ENCODE assay signal across 16 cellular contexts in the genomic region with DNA sequence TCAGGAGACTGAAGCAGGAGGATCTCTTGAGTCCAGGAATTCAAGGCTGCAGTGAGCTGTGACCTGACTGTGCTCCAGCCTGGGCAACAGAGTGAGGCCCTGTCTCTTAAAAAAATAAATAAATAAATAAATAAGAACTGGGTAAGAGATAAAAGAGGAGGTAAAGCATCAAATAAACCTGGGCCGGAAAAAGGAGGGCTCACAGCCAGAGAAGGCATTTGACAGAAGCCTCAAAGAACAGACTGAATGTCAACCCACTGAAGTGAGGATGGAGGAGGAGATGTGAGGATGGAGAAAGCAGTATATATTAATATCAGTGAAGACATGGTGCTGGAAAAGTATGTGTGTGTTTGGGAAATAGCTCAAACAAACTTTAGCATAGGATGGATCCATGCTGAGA. TPM values are rescaled to one million over a fixed set of nuclear protein-coding genes. Genes with fewer than 3 reads are reported as not detected.
DNase-seq lines count a peak whose midpoint lies in the region; ATAC-seq and TF ChIP-seq lines count a peak whose summit lies in the region.
"Had no signal": no experiment of that assay in that cellular context is flagged by ENCODE, and none has a peak within 500 bp of the region (broad histone marks: within the 10 kb centered on the region; RNA-seq: fewer than 3 reads in every experiment).

No MANE protein-coding gene starts in this region.

- H3K4me1 ChIP-seq in ovary (ENCODE audit: insufficient read depth) = peaks cover 6% of the 10 kb centered on the region

- no peaks in the 10 kb centered on the region for H3K27me3 ChIP-seq in ovary

- no peak for DNase-seq in activated CD4-positive, alpha-beta T cell treated with anti-CD3 and anti-CD28 coated beads for 36 hours
- DNase-seq in activated CD4-positive, alpha-beta T cell treated with anti-CD3 and anti-CD28 coated beads, Interleukin-2, amount 10 ng/mL, durations not matched to agents 7 days and 5 days = no peak
- DNase-seq in stimulated activated naive CD4-positive, alpha-beta T cell (lab: John Stamatoyannopoulos, UW) = peak in 5 of 6 experiments; percentile 19 to 69 (median 43)
- no peak for DNase-seq in stimulated activated naive CD4-positive, alpha-beta T cell treated with Interleukin-2 at 50 U/mL for 16 hours (lab: John Stamatoyannopoulos, UW)
- no peak for DNase-seq in activated naive CD8-positive, alpha-beta T cell treated with anti-CD3 and anti-CD28 coated beads for 36 hours
- DNase-seq in erythroblast (lab: John Stamatoyannopoulos, UW) = no peak
- DNase-seq in ovary = no peak
- DNase-seq: COR-L47, DMS153, DMS79 treated with DMSO at 0.1 percent for 48 hours, EL, GOT3, H9, IMR-90 had no signal

- POLR2A ChIA-PET in activated CD4-positive, alpha-beta T cell treated with anti-CD3 and anti-CD28 coated beads for 36 hours (lab: Charles Lee) = no interaction called here
- POLR2A ChIA-PET in activated CD4-positive, alpha-beta T cell treated with anti-CD3 and anti-CD28 coated beads, Interleukin-2, amount 10 ng/mL, durations not matched to agents 7 days and 5 days (lab: Charles Lee) = no interaction called here

- no peak for TF ChIP-seq POLR2A in erythroblast (IDR thresholded peaks at IDR 0.05; ENCODE audit: low read length)
- no peak for TF ChIP-seq POLR2A in ovary (IDR thresholded peaks at IDR 0.05)

- no peaks in the 10 kb centered on the region for H3K36me3 Mint-ChIP-seq in activated CD4-positive, alpha-beta T cell treated with anti-CD3 and anti-CD28 coated beads for 36 hours (ENCODE audit: low read depth)
- no peaks in the 10 kb centered on the region for H3K36me3 Mint-ChIP-seq in activated CD4-positive, alpha-beta T cell treated with anti-CD3 and anti-CD28 coated beads, Interleukin-2, amount 10 ng/mL, durations not matched to agents 7 days and 5 days (ENCODE audit: low read depth)
- peaks cover 6% of the 10 kb centered on the region for H3K36me3 Mint-ChIP-seq in activated naive CD8-positive, alpha-beta T cell treated with anti-CD3 and anti-CD28 coated beads for 36 hours

- peaks cover 77% of the 10 kb centered on the region for H3K4me1 Mint-ChIP-seq in activated CD4-positive, alpha-beta T cell treated with anti-CD3 and anti-CD28 coated beads for 36 hours
- H3K4me1 Mint-ChIP-seq in activated CD4-positive, alpha-beta T cell treated with anti-CD3 and anti-CD28 coated beads, Interleukin-2, amount 10 ng/mL, durations not matched to agents 7 days and 5 days = peaks cover 67% of the 10 kb centered on the region
- peaks cover 68% of the 10 kb centered on the region for H3K4me1 Mint-ChIP-seq in activated naive CD8-positive, alpha-beta T cell treated with anti-CD3 and anti-CD28 coated beads for 36 hours

- no peak for TF ChIP-seq CTCF in ovary (IDR thresholded peaks at IDR 0.05)

- intact Hi-C loops in activated CD4-positive, alpha-beta T cell treated with anti-CD3 and anti-CD28 coated beads for 36 hours (cut with DNase I, micrococcal nuclease) = loop anchor here in 1 of 2 experiments (10.0 kb wide), 1 partner anchor 1175 kb away; the partner anchor contains the start of gene MMD
- intact Hi-C loops in ovary (cut with DNase I) = no loop called here

- no peaks in the 10 kb centered on the region for H3K9me3 Mint-ChIP-seq in activated CD4-positive, alpha-beta T cell treated with anti-CD3 and anti-CD28 coated beads for 36 hours (ENCODE audit: low read depth)
- no peaks in the 10 kb centered on the region for H3K9me3 Mint-ChIP-seq in activated CD4-positive, alpha-beta T cell treated with anti-CD3 and anti-CD28 coated beads, Interleukin-2, amount 10 ng/mL, durations not matched to agents 7 days and 5 days
- H3K9me3 Mint-ChIP-seq in activated naive CD8-positive, alpha-beta T cell treated with anti-CD3 and anti-CD28 coated beads for 36 hours = peaks cover 6% of the 10 kb centered on the region

- H3K4me3 Mint-ChIP-seq in activated CD4-positive, alpha-beta T cell treated with anti-CD3 and anti-CD28 coated beads for 36 hours = no peak overlapping the region
- no peak overlapping the region for H3K4me3 Mint-ChIP-seq in activated CD4-positive, alpha-beta T cell treated with anti-CD3 and anti-CD28 coated beads, Interleukin-2, amount 10 ng/mL, durations not matched to agents 7 days and 5 days
- H3K4me3 Mint-ChIP-seq in activated naive CD8-positive, alpha-beta T cell treated with anti-CD3 and anti-CD28 coated beads for 36 hours = no peak overlapping the region
- H3K4me3 Mint-ChIP-seq: H9 had no signal

- H3K9me3 ChIP-seq in ovary = no peaks in the 10 kb centered on the region

- TF ChIP-seq EP300 in ovary (IDR thresholded peaks at IDR 0.05) = no peak

- H3K4me3 ChIP-seq in ovary = no peak overlapping the region

- H3K36me3 ChIP-seq in ovary = no peaks in the 10 kb centered on the region

- no peak overlapping the region for H3K27ac ChIP-seq in ovary
- H3K27ac ChIP-seq: 22Rv1 had no signal

- ATAC-seq in activated CD4-positive, alpha-beta T cell treated with anti-CD3 and anti-CD28 coated beads for 36 hours = no peak

- CTCF ChIA-PET in activated CD4-positive, alpha-beta T cell treated with anti-CD3 and anti-CD28 coated beads for 36 hours (lab: Charles Lee) = interaction anchor here (0.6 to 2.2 kb wide), 4 partner anchors 8 to 116 kb away, joined by 3 to 14 read pairs (median 4); no protein-coding TSS in a partner anchor
- CTCF ChIA-PET in activated CD4-positive, alpha-beta T cell treated with anti-CD3 and anti-CD28 coated beads, Interleukin-2, amount 10 ng/mL, durations not matched to agents 7 days and 5 days (lab: Charles Lee) = interaction anchor here (0.7 to 2.5 kb wide), 5 partner anchors 8 to 181 kb away, joined by 3 to 9 read pairs (median 4); no protein-coding TSS in a partner anchor

- H3K27ac Mint-ChIP-seq in activated CD4-positive, alpha-beta T cell treated with anti-CD3 and anti-CD28 coated beads for 36 hours = peak overlapping the region; percentile 16
- H3K27ac Mint-ChIP-seq in activated CD4-positive, alpha-beta T cell treated with anti-CD3 and anti-CD28 coated beads, Interleukin-2, amount 10 ng/mL, durations not matched to agents 7 days and 5 days = no peak overlapping the region
- peak overlapping the region; percentile 86 for H3K27ac Mint-ChIP-seq in activated naive CD8-positive, alpha-beta T cell treated with anti-CD3 and anti-CD28 coated beads for 36 hours
- H3K27ac Mint-ChIP-seq: H9 had no signal

- 67 to 79% (median 70%) methylated on average over 1 of the region's 1 CpG for WGBS in ovary, 3 donors

- peaks cover 15% of the 10 kb centered on the region for H3K27me3 Mint-ChIP-seq in activated CD4-positive, alpha-beta T cell treated with anti-CD3 and anti-CD28 coated beads for 36 hours
- peaks cover 33% of the 10 kb centered on the region for H3K27me3 Mint-ChIP-seq in activated CD4-positive, alpha-beta T cell treated with anti-CD3 and anti-CD28 coated beads, Interleukin-2, amount 10 ng/mL, durations not matched to agents 7 days and 5 days
- H3K27me3 Mint-ChIP-seq in activated naive CD8-positive, alpha-beta T cell treated with anti-CD3 and anti-CD28 coated beads for 36 hours = no peaks in the 10 kb centered on the region

RNA-seq across cellular contexts. Expression of gene NOG, which starts 6.1 kb away (rescaled TPM):
- 1 to 10 TPM; 2.6 to 3.4 TPM for total RNA-seq in activated CD4-positive, alpha-beta T cell treated with anti-CD3 and anti-CD28 coated beads for 36 hours
- under 1 TPM; 0.37 to 0.64 TPM for total RNA-seq in activated CD4-positive, alpha-beta T cell treated with anti-CD3 and anti-CD28 coated beads, Interleukin-2, amount 10 ng/mL, durations not matched to agents 7 days and 5 days
- total RNA-seq in activated naive CD8-positive, alpha-beta T cell treated with anti-CD3 and anti-CD28 coated beads for 36 hours = 1 to 10 TPM; 4.5 TPM
- total RNA-seq in ovary = under 1 TPM in 4 of 7 donors, not detected in 3; 0.12 to 0.99 (median 0.27) TPM
- under 1 TPM in 1 of 2 donors, not detected in 1; 0.05 TPM for polyA plus RNA-seq in ovary
- total RNA-seq: H9, HT-29 had no signal

Comparison
In these comparisons a context has a peak if more than half of its experiments do, and no peak if none do; other contexts are left out.
1. DNase-seq: peak in stimulated activated naive CD4-positive, alpha-beta T cell (5 of 6); none in activated CD4-positive, alpha-beta T cell treated with anti-CD3 and anti-CD28 coated beads for 36 hours (single experiment), activated CD4-positive, alpha-beta T cell treated with anti-CD3 and anti-CD28 coated beads, Interleukin-2, amount 10 ng/mL, durations not matched to agents 7 days and 5 days (single experiment), stimulated activated naive CD4-positive, alpha-beta T cell treated with Interleukin-2 at 50 U/mL for 16 hours (single experiment), activated naive CD8-positive, alpha-beta T cell treated with anti-CD3 and anti-CD28 coated beads for 36 hours (single experiment), erythroblast (0 of 2) and ovary (0 of 5).